1 cellular context compared by ENCODE assay signal in genomic region chr3:98986073-98986472, GRCh38.
TF ChIP-seq lines count a peak whose summit lies in the region.

No MANE protein-coding gene starts in this region.

TF ChIP-seq in IMR-90, 13 proteins besides CTCF, POLR2A, EP300 and RAD21 (continued from another document):
- no peak for TF ChIP-seq MAZ (IDR thresholded peaks at IDR 0.05; ENCODE audit: borderline replicate concordance, low read depth, low read length)
- no peak for TF ChIP-seq CEBPB (IDR thresholded peaks at IDR 0.05; ENCODE audit: low read depth, low read length)
- TF ChIP-seq CHD1 (IDR thresholded peaks at IDR 0.05; ENCODE audit: low read depth, low read length) = no peak
- no peak; the same call in 1 of the 2 replicates for TF ChIP-seq NFE2L2 (IDR thresholded peaks at IDR 0.05; ENCODE audit: low read depth, low read length)
